ENCODE assay signal across 15 cellular contexts in the genomic region with DNA sequence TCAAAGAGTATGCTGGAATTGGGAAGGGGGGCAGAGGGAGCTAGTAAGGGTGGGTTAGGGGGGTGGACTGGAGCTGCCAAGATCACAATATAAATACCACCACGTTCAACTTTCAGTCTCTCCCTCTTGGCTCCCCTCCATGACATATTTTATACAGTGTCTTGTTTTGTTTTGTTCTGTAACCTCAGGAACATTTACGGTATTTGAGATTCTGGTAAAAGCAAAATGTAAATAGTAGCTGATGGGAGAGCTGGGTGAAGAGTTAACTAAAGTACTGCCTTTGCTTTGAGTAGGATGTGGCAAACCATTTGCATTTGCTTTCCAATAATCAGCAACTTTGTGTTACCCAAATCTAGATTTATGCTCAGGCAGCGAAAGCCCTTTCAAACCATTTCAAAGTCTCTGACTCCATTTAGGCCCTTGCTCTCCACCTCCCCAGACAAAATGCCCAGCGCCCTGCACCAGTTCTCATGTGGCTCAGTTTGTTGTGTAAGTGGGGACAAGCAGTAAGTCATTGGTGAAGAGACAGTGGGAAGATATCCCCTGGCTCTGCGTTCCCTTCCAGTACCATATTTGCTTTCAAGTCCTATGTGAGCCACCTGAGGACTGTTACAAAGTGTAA. TPM values are rescaled to one million over a fixed set of nuclear protein-coding genes. Genes with fewer than 3 reads are reported as not detected.
DNase-seq lines count a peak whose midpoint lies in the region; ATAC-seq and TF ChIP-seq lines count a peak whose summit lies in the region.
"Had no signal": no experiment of that assay in that cellular context is flagged by ENCODE, and none has a peak within 500 bp of the region (broad histone marks: within the 10 kb centered on the region; RNA-seq: fewer than 3 reads in every experiment).

No MANE protein-coding gene starts in this region.

- 62 to 68% (median 62%) methylated on average over 5 of the region's 5 CpGs for WGBS in psoas muscle, 3 donors

- TF ChIP-seq CTCF in psoas muscle (IDR thresholded peaks at IDR 0.05), result no peak

- H3K27me3 ChIP-seq in adipocyte (replicated peaks; ENCODE audit: control insufficient read depth, insufficient read depth, low read length), result no peaks in the 10 kb centered on the region
- H3K27me3 ChIP-seq in psoas muscle (ENCODE audit: insufficient read depth in 3 of 3, low read length in 2 of 3), result no peaks in the 10 kb centered on the region

- in situ Hi-C loops in KBM-7 (cut with MboI; ENCODE audit: low pct_unique_long_range_greater_than_20kb, low sequenced_read_pairs), result no loop called here
- in situ Hi-C loops in ACHN (cut with HindIII; ENCODE audit: low pct_ligation_motif_present, low pct_unique_long_range_greater_than_20kb, low sequenced_read_pairs), result no loop called here

- peak overlapping the region; percentile 91 for H3K27ac ChIP-seq in psoas muscle
- H3K27ac ChIP-seq: C4-2B had no signal

- DNase-seq in EL (peak; percentile 42), adipocyte (ENCODE audit: low read depth) (peak; percentile 78), foreskin melanocyte (peak; percentile 55), psoas muscle (no peak), KBM-7 (no peak), ACHN (no peak)
- DNase-seq: activated CD4-positive, alpha-beta T cell treated with anti-CD3 and anti-CD28 coated beads for 36 hours; cortex of kidney; GDM1; kidney glomerular epithelial cell; T-cell had no signal

- H3K9me3 ChIP-seq in adipocyte (ENCODE audit: control insufficient read depth, low read length) (no peaks in the 10 kb centered on the region), psoas muscle (no peaks in the 10 kb centered on the region)

- intact Hi-C loops in psoas muscle (cut with DNase I), result no loop called here

- no peak overlapping the region for H3K9ac ChIP-seq in adipocyte (ENCODE audit: low read length)

- no peak overlapping the region for H3K4me3 ChIP-seq in adipocyte (ENCODE audit: low read length)
- no peak overlapping the region for H3K4me3 ChIP-seq in psoas muscle
- H3K4me3 ChIP-seq: K562 had no signal

- H3K36me3 ChIP-seq in adipocyte (ENCODE audit: control insufficient read depth, insufficient read depth, low read length, severe bottlenecking) (peaks cover 17% of the 10 kb centered on the region), psoas muscle (ENCODE audit: insufficient read depth in 1 of 2, low read depth in 1 of 2) (no peaks in the 10 kb centered on the region)

- peak in 2 of 4 donors; percentile 48 to 49 for ATAC-seq in psoas muscle
- no peak for ATAC-seq in HG03135 (IDR thresholded peaks at IDR 0.05; ENCODE audit: unreplicated experiment)
- ATAC-seq in GM18502 (IDR thresholded peaks at IDR 0.05; ENCODE audit: poor library complexity, unreplicated experiment), result no peak
- ATAC-seq: activated CD4-positive, alpha-beta T cell treated with anti-CD3 and anti-CD28 coated beads for 36 hours; K562 had no signal

- peaks cover under 1% of the 10 kb centered on the region for H3K4me1 ChIP-seq in adipocyte (ENCODE audit: control insufficient read depth, insufficient read depth, low read length)
- H3K4me1 ChIP-seq in psoas muscle, result peaks cover 35% of the 10 kb centered on the region

RNA-seq across cellular contexts. Expression of gene IRS1, which starts 17.4 kb away (rescaled TPM):
- total RNA-seq in psoas muscle, result 10 to 100 TPM in 3 of 4 donors, 1 to 10 TPM in 1; 6.1 to 12.2 (median 11.6) TPM
- polyA plus RNA-seq in psoas muscle, result 10 to 100 TPM in 2 of 3 donors, 1 to 10 TPM in 1; 2.5 to 21.0 (median 17.1) TPM

RNA-seq across cellular contexts. Expression of gene RHBDD1, which starts 53.7 kb away (rescaled TPM):
- 10 to 100 TPM; 15.8 to 26.1 (median 20.1) TPM for total RNA-seq in psoas muscle
- 10 to 100 TPM in 1 of 3 donors, 1 to 10 TPM in 2; 6.7 to 24.5 (median 9.2) TPM for polyA plus RNA-seq in psoas muscle

Comparison
In these comparisons a context has a peak if more than half of its experiments do, and no peak if none do; other contexts are left out.
1. DNase-seq: peak in EL (single experiment), adipocyte (single experiment) and foreskin melanocyte (single experiment); none in psoas muscle (0 of 2), KBM-7 (single experiment) and ACHN (single experiment).